ENCODE assay signal across 9 cellular contexts in the genomic region with DNA sequence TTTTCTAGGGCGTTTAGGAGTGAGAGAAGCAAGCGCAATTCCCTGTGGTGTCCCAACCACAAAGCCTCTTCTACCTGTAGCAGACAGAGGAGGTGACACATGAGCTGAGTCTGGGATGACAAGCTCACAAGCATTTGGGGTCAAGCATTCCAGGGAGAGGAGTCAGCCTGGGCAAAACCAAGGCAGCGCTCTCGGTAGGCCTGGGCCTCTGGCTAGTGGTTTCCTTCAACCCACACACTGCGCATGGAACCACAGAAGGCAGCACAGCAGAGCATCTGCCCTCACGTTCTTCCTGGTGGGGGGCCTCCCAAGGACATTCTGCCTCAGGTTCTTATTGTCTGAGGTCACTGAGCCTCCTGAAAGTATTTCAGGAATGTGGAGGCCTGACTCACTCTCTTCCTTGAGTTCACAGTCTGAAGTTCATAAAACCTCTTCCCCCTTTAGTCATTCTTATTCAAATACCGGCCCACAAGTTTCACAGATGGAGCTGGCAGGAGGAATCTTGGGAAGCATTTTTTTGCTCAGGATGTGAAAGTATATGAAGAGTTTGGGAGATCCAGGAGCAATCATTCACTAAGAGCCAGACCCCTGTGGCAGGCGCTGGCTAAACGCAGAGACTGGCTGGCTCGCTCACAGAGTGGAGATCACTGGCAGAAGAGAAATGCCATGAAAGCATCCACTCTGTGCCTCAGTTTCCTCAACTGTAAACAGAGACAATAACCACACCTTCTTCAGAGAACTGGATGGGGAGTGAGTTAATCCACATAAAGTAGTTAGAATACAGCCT. TPM values are rescaled to one million over a fixed set of nuclear protein-coding genes. Genes with fewer than 3 reads are reported as not detected.
DNase-seq lines count a peak whose midpoint lies in the region; ATAC-seq, FAIRE-seq and TF ChIP-seq lines count a peak whose summit lies in the region.
"Had no signal": no experiment of that assay in that cellular context is flagged by ENCODE, and none has a peak within 500 bp of the region (broad histone marks: within the 10 kb centered on the region; RNA-seq: fewer than 3 reads in every experiment).

No MANE protein-coding gene starts in this region.

- POLR2A ChIA-PET in endothelial cell of umbilical vein (lab: Charles Lee) = interaction anchor here (0.6 to 2.6 kb wide), 10 partner anchors 19 to 277 kb away, joined by 3 to 32 read pairs (median 4); a partner anchor contains a TSS

- no peak overlapping the region for H3K9ac ChIP-seq in DND-41 (ENCODE audit: low read depth, low read length)
- no peak overlapping the region for H3K9ac ChIP-seq in NT2/D1 (ENCODE audit: insufficient read length, low read depth)
- H3K9ac ChIP-seq in endothelial cell of umbilical vein (replicated peaks; ENCODE audit: extremely low read depth, insufficient read depth, low read length) = peak overlapping the region; percentile 35

- intact Hi-C loops in endothelial cell of umbilical vein (cut with micrococcal nuclease) = loop anchor here (1.0 to 5.0 kb wide), 10 partner anchors 22 to 407 kb away; a partner anchor contains a TSS

- no peaks in the 10 kb centered on the region for H3K79me2 ChIP-seq in DND-41 (ENCODE audit: insufficient read depth, low read length)
- no peaks in the 10 kb centered on the region for H3K79me2 ChIP-seq in endothelial cell of umbilical vein (ENCODE audit: control insufficient read depth, insufficient read depth, low read length)

- DNase-seq in DND-41 (no peak), NT2/D1 (ENCODE audit: low read depth, low spot score) (peak; percentile 95), endothelial cell of umbilical vein (ENCODE audit: low read depth, low spot score) (peak; percentile 91), mucosa of gallbladder (ENCODE audit: low spot score) (peak; percentile 78), GM19239 (ENCODE audit: insufficient read length, low spot score) (no peak), NCI-H510A (lab: John Stamatoyannopoulos, UW) (no peak), GM12891 (ENCODE audit: insufficient read length, low spot score) (no peak), WERI-Rb-1 (no peak)
- DNase-seq: stimulated activated naive CD4-positive, alpha-beta T cell had no signal

- FAIRE-seq in endothelial cell of umbilical vein (lab: Jason Lieb, UNC) (peak; percentile 98), GM19239 (lab: Jason Lieb, UNC) (no peak), GM12891 (lab: Jason Lieb, UNC) (no peak)

- H3K4me1 ChIP-seq in DND-41 (ENCODE audit: insufficient read depth, low read length) (peaks cover 8% of the 10 kb centered on the region; the same call in 1 of the 2 replicates), NT2/D1 (ENCODE audit: insufficient read depth, insufficient read length) (peaks cover 2% of the 10 kb centered on the region), endothelial cell of umbilical vein (ENCODE audit: control insufficient read depth, extremely low read depth, insufficient read depth, low read length) (peaks cover 27% of the 10 kb centered on the region)

- H2AFZ ChIP-seq in DND-41 (ENCODE audit: low read depth, low read length) (no peak overlapping the region), endothelial cell of umbilical vein (ENCODE audit: low read depth, low read length) (peak overlapping the region; percentile 24)

- TF ChIP-seq CTCF in DND-41 (IDR thresholded peaks at IDR 0.05; ENCODE audit: borderline replicate concordance, extremely low read depth, low read length, poor library complexity, severe bottlenecking) = no peak
- TF ChIP-seq CTCF in endothelial cell of umbilical vein (IDR thresholded peaks at IDR 0.05; ENCODE audit: extremely low read depth in 1 of 2, insufficient read depth in 1 of 2, low read depth in 1 of 2, low read length in 2 of 2) = no peak
- TF ChIP-seq CTCF in WERI-Rb-1 (IDR thresholded peaks at IDR 0.05; ENCODE audit: low read depth, low read length) = no peak

- no peaks in the 10 kb centered on the region for H3K9me3 ChIP-seq in DND-41 (ENCODE audit: insufficient read depth, low read length, severe bottlenecking)
- no peaks in the 10 kb centered on the region for H3K9me3 ChIP-seq in NT2/D1 (ENCODE audit: insufficient read depth, low read length)
- H3K9me3 ChIP-seq in endothelial cell of umbilical vein (replicated peaks; ENCODE audit: control insufficient read depth, insufficient read depth, low read length) = no peaks in the 10 kb centered on the region
- no peaks in the 10 kb centered on the region for H3K9me3 ChIP-seq in WERI-Rb-1 (ENCODE audit: severe bottlenecking)

- TF ChIP-seq POLR2A in endothelial cell of umbilical vein (IDR thresholded peaks at IDR 0.05; ENCODE audit: low read depth, low read length) (peak; percentile 76), GM12891 (IDR thresholded peaks at IDR 0.05; ENCODE audit: low read depth, low read length) (no peak)

- dilution Hi-C loops in endothelial cell of umbilical vein (cut with MboI; ENCODE audit: extremely low pct_ligation_motif_present, low sequenced_read_pairs) = no loop called here

- H3K27me3 ChIP-seq in DND-41 (ENCODE audit: insufficient read depth, low read length, poor library complexity) = no peaks in the 10 kb centered on the region
- no peaks in the 10 kb centered on the region for H3K27me3 ChIP-seq in NT2/D1 (ENCODE audit: insufficient read depth, insufficient read length)
- no peaks in the 10 kb centered on the region for H3K27me3 ChIP-seq in endothelial cell of umbilical vein (ENCODE audit: control insufficient read depth in 2 of 2, insufficient read depth in 2 of 2, low read length in 2 of 2)
- no peaks in the 10 kb centered on the region for H3K27me3 ChIP-seq in WERI-Rb-1 (ENCODE audit: insufficient read depth, low read depth, severe bottlenecking)

- no peaks in the 10 kb centered on the region for H3K36me3 ChIP-seq in DND-41 (ENCODE audit: insufficient read depth, low read length)
- H3K36me3 ChIP-seq in NT2/D1 (ENCODE audit: insufficient read depth, insufficient read length, low read length) = no peaks in the 10 kb centered on the region
- H3K36me3 ChIP-seq in endothelial cell of umbilical vein (ENCODE audit: control insufficient read depth in 2 of 2, extremely low read depth in 1 of 2, insufficient read depth in 2 of 2, low read length in 2 of 2) = no peaks in the 10 kb centered on the region
- no peaks in the 10 kb centered on the region for H3K36me3 ChIP-seq in WERI-Rb-1

- TSS peak; percentile 97 for BruUV-seq in endothelial cell of umbilical vein (replicated peaks; lab: Mats Ljungman, UMichigan)

- H4K20me1 ChIP-seq in DND-41 (ENCODE audit: insufficient read depth, low read length) = no peaks in the 10 kb centered on the region
- no peaks in the 10 kb centered on the region for H4K20me1 ChIP-seq in endothelial cell of umbilical vein (replicated peaks; ENCODE audit: control insufficient read depth, extremely low read depth, insufficient read depth, low read length)

- no peaks in the 10 kb centered on the region for H3K9me1 ChIP-seq in endothelial cell of umbilical vein (replicated peaks; ENCODE audit: control insufficient read depth, extremely low read depth, insufficient read depth, low read length)

- CTCF ChIA-PET in endothelial cell of umbilical vein (lab: Charles Lee) = interaction anchor here (0.9 to 3.1 kb wide), 12 partner anchors 9 to 348 kb away, joined by 3 to 24 read pairs (median 4); a partner anchor contains a TSS

- H3K4me3 ChIP-seq in DND-41 (ENCODE audit: low read depth in 1 of 2, low read length in 2 of 2) = no peak overlapping the region
- H3K4me3 ChIP-seq in NT2/D1 (ENCODE audit: insufficient read length, low read depth) = no peak overlapping the region
- peak overlapping the region in 1 of 3 experiments; percentile 4 for H3K4me3 ChIP-seq in endothelial cell of umbilical vein (replicated peaks in 1 of 3; ENCODE audit: insufficient read depth in 1 of 3, low read depth in 1 of 3, low read length in 3 of 3)
- no peak overlapping the region for H3K4me3 ChIP-seq in WERI-Rb-1 (ENCODE audit: low read depth, low read length)

- H3K4me2 ChIP-seq in DND-41 (ENCODE audit: insufficient read depth, low read length) (no peak overlapping the region), endothelial cell of umbilical vein (ENCODE audit: insufficient read depth, low read length) (peak overlapping the region; percentile 50)

- H3K27ac ChIP-seq in DND-41 (ENCODE audit: low read length) (no peak overlapping the region), endothelial cell of umbilical vein (ENCODE audit: insufficient read depth, low read depth, low read length) (peak overlapping the region; percentile 85), WERI-Rb-1 (no peak overlapping the region)

- ATAC-seq in DND-41 (ENCODE audit: insufficient read depth, low read depth) = 0 out of 3 replicates have a peak, but pooled peaks have one; percentile 33

TF ChIP-seq in endothelial cell of umbilical vein, 7 proteins besides CTCF, POLR2A, EP300 and RAD21 (continues in another document):
- TF ChIP-seq, protein P1, sequence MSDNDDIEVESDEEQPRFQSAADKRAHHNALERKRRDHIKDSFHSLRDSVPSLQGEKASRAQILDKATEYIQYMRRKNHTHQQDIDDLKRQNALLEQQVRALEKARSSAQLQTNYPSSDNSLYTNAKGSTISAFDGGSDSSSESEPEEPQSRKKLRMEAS (IDR thresholded peaks at IDR 0.05; ENCODE audit: insufficient read depth, insufficient read length) = peak; percentile 66
- TF ChIP-seq FOS (IDR thresholded peaks at IDR 0.05; ENCODE audit: borderline replicate concordance, insufficient read depth, low read length) (peak; percentile 98), EZH2 (IDR thresholded peaks at IDR 0.05; ENCODE audit: borderline replicate concordance, low read depth, low read length, severe bottlenecking) (no peak)

TF ChIP-seq in GM12891, 5 proteins besides CTCF, POLR2A, EP300 and RAD21:
- TF ChIP-seq PAX5 (IDR thresholded peaks at IDR 0.05; ENCODE audit: insufficient read depth, low read length, severe bottlenecking) = no peak
- TF ChIP-seq TAF1 (IDR thresholded peaks at IDR 0.05; ENCODE audit: low read depth, low read length) = no peak
- no peak for TF ChIP-seq POLR2AphosphoS5 (IDR thresholded peaks at IDR 0.05; ENCODE audit: low read depth, low read length)
- no peak for TF ChIP-seq POU2F2 (IDR thresholded peaks at IDR 0.05; ENCODE audit: low read depth, low read length)
- no peak for TF ChIP-seq SPI1 (IDR thresholded peaks at IDR 0.05; ENCODE audit: low read depth, low read length)

RNA-seq across cellular contexts. Expression of a gene that starts 26.8 kb away (rescaled TPM):
- total RNA-seq in endothelial cell of umbilical vein (899 and 1,036 TPM in 2 replicates), mucosa of gallbladder (369 TPM)
- polyA plus RNA-seq in endothelial cell of umbilical vein = 462 and 516 TPM in 2 replicates
- polyA plus RNA-seq in endothelial cell of umbilical vein (2011; cell fraction: cytosol; rRNA removed) = 1,025 and 1,084 TPM in 2 replicates
- 1,068 and 1,375 TPM in 2 replicates for polyA plus RNA-seq in endothelial cell of umbilical vein (2011; cell fraction: nucleus; rRNA removed)
- polyA plus RNA-seq in endothelial cell of umbilical vein (2012) = 928 and 992 TPM in 2 replicates
- polyA minus RNA-seq in endothelial cell of umbilical vein = 488 and 545 TPM in 2 replicates
- polyA minus RNA-seq in endothelial cell of umbilical vein (2011; cell fraction: cytosol; rRNA and poly(A)+ RNA removed) = 28.7 TPM
- 275 and 431 TPM in 2 replicates for polyA minus RNA-seq in endothelial cell of umbilical vein (2011; cell fraction: nucleus; rRNA and poly(A)+ RNA removed)
- 0.06 TPM for polyA plus RNA-seq in GM12891 (2012; ENCODE audit: low read depth, missing spikeins)

Comparison
In these comparisons a context has a peak if more than half of its experiments do, and no peak if none do; other contexts are left out.
1. DNase-seq: peak in NT2/D1 (single experiment), endothelial cell of umbilical vein (single experiment) and mucosa of gallbladder (single experiment); none in DND-41 (single experiment), GM19239 (single experiment), NCI-H510A (single experiment), GM12891 (single experiment) and WERI-Rb-1 (single experiment).